33 cellular contexts compared by ENCODE assay signal in the genomic region with DNA sequence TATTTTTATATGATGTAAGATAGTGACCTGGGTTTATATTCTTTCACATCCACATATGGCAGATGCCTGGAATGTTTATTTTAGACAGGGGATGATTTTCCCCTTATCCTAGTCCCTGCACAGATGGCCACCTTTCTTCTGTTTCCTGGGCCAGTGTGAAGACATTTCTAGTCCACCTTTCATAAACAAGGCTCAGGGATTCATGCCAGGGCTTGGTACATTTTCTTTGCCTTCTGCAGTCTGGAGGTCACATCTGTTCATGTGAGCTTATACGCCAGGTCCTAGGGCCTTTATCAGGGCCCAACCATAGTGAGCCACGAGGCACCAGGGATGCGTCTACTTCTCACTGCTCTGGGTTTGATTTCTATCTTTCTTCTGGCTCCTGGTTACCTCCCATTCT. TPM values are rescaled to one million over a fixed set of nuclear protein-coding genes. Genes with fewer than 3 reads are reported as not detected.
"Had no signal": no experiment of that assay in that cellular context is flagged by ENCODE, and none has a peak within 500 bp of the region (broad histone marks: within the 10 kb centered on the region; RNA-seq: fewer than 3 reads in every experiment).

No MANE protein-coding gene starts in this region.

- DNase-seq: activated CD4-positive, alpha-beta T cell treated with anti-CD3 and anti-CD28 coated beads, Interleukin-2, amount 10 ng/mL, durations not matched to agents 24 days and 14 days; activated CD4-positive, alpha-beta T cell treated with anti-CD3 and anti-CD28 coated beads, Interleukin-2, amount 50 U/mL, for 4 hours; activated CD8-positive, alpha-beta T cell treated with anti-CD3 and anti-CD28 coated beads for 36 hours; activated effector memory CD4-positive, alpha-beta T cell treated with anti-CD3 and anti-CD28 coated beads, Interleukin-2, amount 50 U/mL, for 16 hours; activated naive CD4-positive, alpha-beta T cell; activated naive CD4-positive, alpha-beta T cell treated with anti-CD3 and anti-CD28 coated beads, Interleukin-2, amount 50 U/mL, for 16 hours; activated naive CD8-positive, alpha-beta T cell treated with anti-CD3 and anti-CD28 coated beads for 36 hours; activated T-cell treated with anti-CD3 and anti-CD28 coated beads, Interleukin-2, amount 50 U/mL, for 1 hour; activated T-cell treated with anti-CD3 and anti-CD28 coated beads, Interleukin-2, amount 50 U/mL, for 72 hours; amniotic stem cell; aorta; brain microvascular endothelial cell; central memory CD4-positive, alpha-beta T cell; MM.1S; NCI-H1092 treated with DMSO at 0.1 percent for 48 hours; NCI-H1417; NCI-H146; NCI-H187; NCI-H2029 treated with DMSO at 0.1 percent for 48 hours; NCI-H2107; NCI-H345; NCI-H526 treated with DMSO at 0.1 percent for 48 hours; NK-92 treated with Interleukin-12 subunit alpha and Interleukin-12 subunit beta, amount 100 ng/mL, for 24 hours; PC-3; Peyer's patch; RPMI8226; SIG-M5; T-cell; T-helper 17 cell; T1000 had no signal

RNA-seq across cellular contexts. Expression of gene ERVFRD-1, which starts 38.0 kb away (rescaled TPM):
- total RNA-seq: activated CD4-positive, alpha-beta T cell treated with anti-CD3 and anti-CD28 coated beads, Interleukin-2, amount 10 ng/mL, durations not matched to agents 24 days and 14 days; activated CD8-positive, alpha-beta memory T cell treated with anti-CD3 and anti-CD28 coated beads for 36 hours; activated CD8-positive, alpha-beta T cell treated with anti-CD3 and anti-CD28 coated beads for 36 hours; activated naive CD8-positive, alpha-beta T cell treated with anti-CD3 and anti-CD28 coated beads for 36 hours; activated T-cell treated with anti-CD3 and anti-CD28 coated beads, Interleukin-2, amount 50 U/mL, for 72 hours; LHCN-M2; NCI-H460; PC-3; Peyer's patch; T-helper 17 cell had no signal
